1 cellular context compared by ENCODE assay signal in genomic region chr5:32304622-32305021, GRCh38.
TF ChIP-seq lines count a peak whose summit lies in the region.

No MANE protein-coding gene starts in this region.

TF ChIP-seq in K562, 482 proteins besides CTCF, POLR2A, EP300 and RAD21 (continued from another document):
- TF ChIP-seq ZNF512 (tag; IDR thresholded peaks at IDR 0.05), result no peak
- TF ChIP-seq USF2 (CRISPR knock-in tag; IDR thresholded peaks at IDR 0.05), result no peak
- TF ChIP-seq HDAC8 (tag; IDR thresholded peaks at IDR 0.05), result no peak
